Comparison of ENCODE assay signal across 8 cellular contexts in the genomic region with DNA sequence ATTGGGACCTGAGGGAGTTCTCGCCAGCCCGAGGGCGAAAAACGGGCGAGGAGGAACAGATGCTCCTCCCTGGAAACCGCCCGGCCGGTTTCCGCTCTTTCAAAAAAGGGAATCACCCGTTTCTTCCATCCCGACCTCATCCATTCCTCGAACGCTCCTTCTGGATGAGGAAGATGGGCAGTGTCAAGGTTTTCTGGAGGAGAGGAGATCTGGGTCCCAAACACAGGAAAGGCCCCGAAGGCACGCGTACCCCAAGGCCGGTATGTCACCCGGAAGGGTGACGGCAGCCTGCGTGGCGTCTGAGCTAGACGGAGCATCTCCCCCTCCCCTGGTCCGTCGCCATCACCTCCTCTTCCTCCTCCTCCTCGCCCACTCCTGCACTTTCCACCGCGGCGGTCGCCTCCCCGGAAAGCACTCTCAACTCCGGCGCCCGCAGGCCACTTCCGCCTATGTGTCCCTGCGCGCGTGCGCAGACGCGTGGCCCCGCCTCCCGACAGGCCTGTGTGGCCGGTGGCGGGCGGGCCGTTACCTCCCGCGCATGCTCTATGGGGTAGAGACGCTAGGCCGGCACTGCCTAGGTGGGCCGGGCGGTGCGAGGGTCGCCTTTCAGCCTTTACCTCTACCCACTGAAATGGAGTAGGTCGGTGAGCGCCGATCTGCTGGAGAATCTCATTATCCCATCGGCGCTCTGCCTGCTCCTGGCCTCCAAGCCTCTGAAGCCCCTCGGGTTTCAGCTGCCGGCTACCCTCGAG. TPM values are rescaled to one million over a fixed set of nuclear protein-coding genes. Genes with fewer than 3 reads are reported as not detected.
DNase-seq lines count a peak whose midpoint lies in the region; ATAC-seq and TF ChIP-seq lines count a peak whose summit lies in the region.

A gene (minus strand): TSS at position 453 of the 752 bp plus-strand sequence.

- ATAC-seq in GM18909 (IDR thresholded peaks at IDR 0.05; ENCODE audit: poor library complexity, unreplicated experiment), result peak; percentile 96
- ATAC-seq in HG03159 (IDR thresholded peaks at IDR 0.05; ENCODE audit: unreplicated experiment), result peak; percentile 97

- H4K20me1 ChIP-seq in mammary epithelial cell (ENCODE audit: insufficient read depth, low read length), result no peaks in the 10 kb centered on the region

- dilution Hi-C loops in mammary epithelial cell (cut with HindIII; ENCODE audit: low sequenced_read_pairs), result no loop called here

- no peaks in the 10 kb centered on the region; the same call in 1 of the 2 replicates for H3K36me3 ChIP-seq in WERI-Rb-1
- no peaks in the 10 kb centered on the region for H3K36me3 ChIP-seq in mammary epithelial cell (ENCODE audit: insufficient read depth, low read length)
- no peaks in the 10 kb centered on the region for H3K36me3 ChIP-seq in iPS-20b (ENCODE audit: insufficient read depth, low read depth, low read length)

- H3K4me1 ChIP-seq in mammary epithelial cell (ENCODE audit: insufficient read depth, low read length), result peaks cover 17% of the 10 kb centered on the region
- H3K4me1 ChIP-seq in iPS-20b (ENCODE audit: insufficient read depth, low read length), result peaks cover 8% of the 10 kb centered on the region; the same call in 1 of the 2 replicates

- peak within 1 kb of the TSS; percentile 93 for H3K9ac ChIP-seq in mammary epithelial cell (ENCODE audit: insufficient read depth, low read length)
- H3K9ac ChIP-seq in iPS-20b (ENCODE audit: low read depth, low read length), result peak within 1 kb of the TSS; percentile 93

- in situ Hi-C loops in mammary epithelial cell (cut with MboI; ENCODE audit: low sequenced_read_pairs in 2 of 2), result loop anchor here in 1 of 2 donors (25.0 kb wide), 1 partner anchor 1977 kb away; a partner anchor contains a TSS

- H3K4me2 ChIP-seq in mammary epithelial cell (ENCODE audit: insufficient read depth, low read depth, low read length), result peak within 1 kb of the TSS; percentile 94

- H3K27me3 ChIP-seq in AG04450 (ENCODE audit: control insufficient read depth, insufficient read depth, low read length) (no peaks in the 10 kb centered on the region), WERI-Rb-1 (ENCODE audit: insufficient read depth, low read depth, severe bottlenecking) (no peaks in the 10 kb centered on the region), mammary epithelial cell (ENCODE audit: insufficient read depth, low read length) (no peaks in the 10 kb centered on the region), iPS-20b (ENCODE audit: insufficient read depth, low read length) (no peaks in the 10 kb centered on the region)

- peaks cover 53% of the 10 kb centered on the region for H3K79me2 ChIP-seq in mammary epithelial cell (ENCODE audit: insufficient read depth, low read length)

- TSS peak; percentile 52 for BruUV-seq in mammary epithelial cell (replicated peaks; lab: Mats Ljungman, UMichigan)

- TF ChIP-seq CTCF in AG04450 (IDR thresholded peaks at IDR 0.05; ENCODE audit: low read depth, low read length) (no peak), WERI-Rb-1 (IDR thresholded peaks at IDR 0.05; ENCODE audit: low read depth, low read length) (no peak), mammary epithelial cell (conservative IDR thresholded peaks at IDR 0.05 in 1 of 2, IDR thresholded peaks at IDR 0.05 in 1 of 2; ENCODE audit: extremely low read depth in 1 of 2, insufficient read depth in 1 of 2, low read depth in 1 of 2, low read length in 2 of 2) (no peak)

- DNase-seq in AG04450 (ENCODE audit: low read depth, low spot score) (peak; percentile 69), NCI-H2227 (lab: John Stamatoyannopoulos, UW; ENCODE audit: unreplicated experiment) (peak; percentile 99), WERI-Rb-1 (peak; percentile 99), mammary epithelial cell (peak; percentile 88)

- H3K9me3 ChIP-seq in AG04450 (ENCODE audit: control insufficient read depth, insufficient read depth, low read length) (no peaks in the 10 kb centered on the region; the same call in 1 of the 2 replicates), WERI-Rb-1 (ENCODE audit: severe bottlenecking) (no peaks in the 10 kb centered on the region), mammary epithelial cell (replicated peaks; ENCODE audit: insufficient read depth, low read length) (no peaks in the 10 kb centered on the region), iPS-20b (ENCODE audit: insufficient read depth, low read depth, low read length) (no peaks in the 10 kb centered on the region)

- intact Hi-C loops in mammary epithelial cell (cut with micrococcal nuclease), result no loop called here

- CTCF ChIA-PET in AG04450 (lab: Charles Lee), result interaction anchor here (1.7 kb wide), 1 partner anchor 1994 kb away, joined by 5 read pairs; no protein-coding TSS in a partner anchor
- CTCF ChIA-PET in mammary epithelial cell (lab: Charles Lee; ENCODE audit: low non-redundant PET), result no interaction called here

- H3K27ac ChIP-seq in AG04450 (ENCODE audit: low read depth, low read length), result peak within 1 kb of the TSS; percentile 97
- H3K27ac ChIP-seq in WERI-Rb-1, result peak within 1 kb of the TSS; percentile 86
- H3K27ac ChIP-seq in mammary epithelial cell (ENCODE audit: insufficient read depth, low read depth, low read length), result peak within 1 kb of the TSS; percentile 87
- H3K27ac ChIP-seq in iPS-20b (ENCODE audit: low read length), result peak within 1 kb of the TSS; percentile 93
- H3K27ac ChIP-seq in skin epidermis, result peak within 1 kb of the TSS; percentile 70 to 98 (median 93)

- H2AFZ ChIP-seq in mammary epithelial cell (ENCODE audit: low read depth, low read length), result peak within 1 kb of the TSS; percentile 93

- under 1% methylated on average over 33 of the region's 62 CpGs for WGBS in mammary epithelial cell (ENCODE audit: low coverage, missing lambda C conversion rate)

- POLR2A ChIA-PET in AG04450 (lab: Yijun Ruan, JAX), result no interaction called here

- H3K4me3 ChIP-seq in AG04450 (ENCODE audit: low read depth, low read length) (peak within 1 kb of the TSS; percentile 99), WERI-Rb-1 (ENCODE audit: low read depth, low read length) (peak within 1 kb of the TSS; percentile 90), mammary epithelial cell (replicated peaks in 1 of 3; ENCODE audit: insufficient read depth in 1 of 3, low read depth in 2 of 3, low read length in 3 of 3) (peak within 1 kb of the TSS; percentile 58 to 90 (median 83)), iPS-20b (ENCODE audit: low read length) (peak within 1 kb of the TSS; percentile 91), skin epidermis (peak within 1 kb of the TSS; percentile 62 to 95 (median 88))

RNA-seq across cellular contexts. Expression of the gene that starts here (rescaled TPM):
- polyA plus RNA-seq in AG04450 (2011; rRNA removed), result 29.0 and 38.2 TPM in 2 replicates
- 10.7 and 17.5 TPM in 2 replicates for polyA minus RNA-seq in AG04450 (2011; rRNA and poly(A)+ RNA removed)
- total RNA-seq in mammary epithelial cell, result 10 to 100 TPM; 13.0 to 17.6 TPM
- polyA plus RNA-seq in mammary epithelial cell, result 12.6 TPM
- polyA minus RNA-seq in mammary epithelial cell, result 6.1 TPM

Comparison
In these comparisons a context has a peak if more than half of its experiments do, and no peak if none do; other contexts are left out.
1. Peak in every context shown above with its lines: DNase-seq, ATAC-seq, H3K4me3 ChIP-seq and H3K27ac ChIP-seq.